In the genomic region with DNA sequence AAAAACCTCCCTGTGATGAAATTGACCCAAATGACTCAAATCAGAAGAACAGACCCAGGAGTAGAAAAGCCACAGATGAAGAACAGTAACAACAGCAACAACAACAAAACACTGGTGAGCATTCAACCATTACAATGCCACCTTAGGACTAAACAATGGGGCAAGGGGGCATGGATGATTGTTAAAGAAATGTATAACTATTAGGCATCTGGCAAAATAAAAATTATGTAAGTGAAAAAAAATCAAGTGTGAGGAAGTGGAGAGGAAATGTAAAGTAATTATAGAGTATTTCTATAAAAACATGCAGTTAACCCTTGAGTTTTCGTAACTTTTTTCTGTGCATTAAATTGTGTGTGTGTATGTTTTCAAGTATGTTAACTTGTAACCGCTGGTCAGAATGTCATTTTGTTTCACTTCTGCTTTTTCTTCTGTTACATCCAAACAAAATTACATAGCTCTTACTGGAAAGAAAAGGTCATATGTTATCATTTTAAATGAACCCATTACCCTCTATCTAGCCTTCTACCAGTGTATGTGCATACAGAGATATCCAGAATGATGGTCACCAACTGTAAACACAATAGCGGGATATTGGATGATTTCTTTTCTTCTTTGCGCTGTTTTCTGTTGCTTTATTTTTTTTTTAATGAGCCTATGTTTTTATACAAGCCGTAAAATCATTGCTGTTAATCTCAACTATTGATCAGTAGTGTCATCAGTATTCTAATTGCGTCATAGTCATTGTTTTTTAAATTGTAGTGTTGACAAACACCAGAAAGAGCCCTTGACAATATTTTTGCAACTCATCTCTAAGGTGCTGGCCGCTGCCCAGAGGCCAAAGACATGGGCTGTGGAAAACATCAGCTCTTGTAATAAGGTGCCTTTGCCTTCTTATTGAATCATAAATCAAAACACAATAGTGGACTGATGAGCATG, we compare ENCODE assay signal across 8 cellular contexts.
DNase-seq lines count a peak whose midpoint lies in the region; ATAC-seq lines count a peak whose summit lies in the region.

No MANE protein-coding gene starts in this region.

- H3K27ac Mint-ChIP-seq in activated CD8-positive, alpha-beta memory T cell treated with anti-CD3 and anti-CD28 coated beads, Interleukin-2, amount 10 ng/mL, durations not matched to agents 7 days and 5 days: peak overlapping the region; percentile 61
- H3K27ac Mint-ChIP-seq in stimulated activated naive CD8-positive, alpha-beta T cell treated with anti-CD3 and anti-CD28 coated beads, Interleukin-15, amount 100 ng/mL, for 72 hours: peak overlapping the region; percentile 19 to 92

- H3K9me3 Mint-ChIP-seq in activated CD8-positive, alpha-beta memory T cell treated with anti-CD3 and anti-CD28 coated beads, Interleukin-2, amount 10 ng/mL, durations not matched to agents 7 days and 5 days (ENCODE audit: low read depth): peaks cover 3% of the 10 kb centered on the region
- H3K9me3 Mint-ChIP-seq in stimulated activated naive CD8-positive, alpha-beta T cell treated with anti-CD3 and anti-CD28 coated beads, Interleukin-15, amount 100 ng/mL, for 72 hours: peaks cover 9 to 12% of the 10 kb centered on the region in 2 donors

- DNase-seq in activated CD8-positive, alpha-beta memory T cell treated with anti-CD3 and anti-CD28 coated beads, Interleukin-2, amount 10 ng/mL, durations not matched to agents 7 days and 5 days: no peak
- DNase-seq in activated CD8-positive, alpha-beta memory T cell treated with anti-CD3 and anti-CD28 coated beads for 24 hours: no peak
- DNase-seq in SKM-1 treated with dmso at 0.1 percent for 144 hours (lab: John Stamatoyannopoulos, UW; ENCODE audit: unreplicated experiment): peak; percentile 33
- no peak for DNase-seq in stimulated activated naive CD8-positive, alpha-beta T cell treated with anti-CD3 and anti-CD28 coated beads, Interleukin-15, amount 100 ng/mL, for 72 hours
- no peak for DNase-seq in substantia nigra (lab: John Stamatoyannopoulos, UW)
- DNase-seq in activated CD8-positive, alpha-beta memory T cell treated with anti-CD3 and anti-CD28 coated beads, Interleukin-2, amount 50 U/mL, for 48 hours: no peak
- no peak for DNase-seq in cerebellar cortex (ENCODE audit: low spot score)

- peaks cover 22% of the 10 kb centered on the region for H3K36me3 Mint-ChIP-seq in activated CD8-positive, alpha-beta memory T cell treated with anti-CD3 and anti-CD28 coated beads, Interleukin-2, amount 10 ng/mL, durations not matched to agents 7 days and 5 days

- peak; percentile 61 for ATAC-seq in activated CD8-positive, alpha-beta memory T cell treated with anti-CD3 and anti-CD28 coated beads, Interleukin-2, amount 10 ng/mL, durations not matched to agents 7 days and 5 days
- ATAC-seq in HG03045 (IDR thresholded peaks at IDR 0.05; ENCODE audit: unreplicated experiment): peak; percentile 80
- peak; percentile 65 for ATAC-seq in stimulated activated naive CD8-positive, alpha-beta T cell treated with anti-CD3 and anti-CD28 coated beads, Interleukin-15, amount 100 ng/mL, for 72 hours

- H3K4me3 Mint-ChIP-seq in activated CD8-positive, alpha-beta memory T cell treated with anti-CD3 and anti-CD28 coated beads, Interleukin-2, amount 10 ng/mL, durations not matched to agents 7 days and 5 days: peak overlapping the region; percentile 10
- peak overlapping the region; percentile 2 to 34 for H3K4me3 Mint-ChIP-seq in stimulated activated naive CD8-positive, alpha-beta T cell treated with anti-CD3 and anti-CD28 coated beads, Interleukin-15, amount 100 ng/mL, for 72 hours

- no peak overlapping the region for H3K27ac ChIP-seq in substantia nigra (ENCODE audit: low read depth, low read length, poor library complexity, severe bottlenecking)

- peaks cover 49% of the 10 kb centered on the region for H3K4me1 Mint-ChIP-seq in activated CD8-positive, alpha-beta memory T cell treated with anti-CD3 and anti-CD28 coated beads, Interleukin-2, amount 10 ng/mL, durations not matched to agents 7 days and 5 days
- peaks cover 44% of the 10 kb centered on the region for H3K4me1 Mint-ChIP-seq in stimulated activated naive CD8-positive, alpha-beta T cell treated with anti-CD3 and anti-CD28 coated beads, Interleukin-15, amount 100 ng/mL, for 72 hours

- CTCF ChIA-PET in activated CD8-positive, alpha-beta memory T cell treated with anti-CD3 and anti-CD28 coated beads, Interleukin-2, amount 10 ng/mL, durations not matched to agents 7 days and 5 days (lab: Charles Lee): interaction anchor here (1.7 to 2.4 kb wide), 2 partner anchors 23 to 255 kb away, joined by 6 to 7 read pairs; no protein-coding TSS in a partner anchor

- peaks cover 7% of the 10 kb centered on the region for H3K27me3 Mint-ChIP-seq in activated CD8-positive, alpha-beta memory T cell treated with anti-CD3 and anti-CD28 coated beads, Interleukin-2, amount 10 ng/mL, durations not matched to agents 7 days and 5 days
- no peaks in the 10 kb centered on the region for H3K27me3 Mint-ChIP-seq in stimulated activated naive CD8-positive, alpha-beta T cell treated with anti-CD3 and anti-CD28 coated beads, Interleukin-15, amount 100 ng/mL, for 72 hours
